ENCODE assay signal across 18 cellular contexts in genomic region chr10:28120795-28121194, GRCh38.
"Had no signal": no experiment of that assay in that cellular context is flagged by ENCODE, and none has a peak within 500 bp of the region (broad histone marks: within the 10 kb centered on the region; RNA-seq: fewer than 3 reads in every experiment).

No MANE protein-coding gene starts in this region.

- H3K9me3 Mint-ChIP-seq: stimulated activated memory B cell treated with anti-CD40 and anti-IgM and Interleukin-4, amounts not matched to agents 10 μg/mL and 1 μg/mL and 100 μg/mL, for 72 hours had no signal

- H3K27me3 Mint-ChIP-seq: activated naive CD8-positive, alpha-beta T cell; stimulated activated memory B cell treated with anti-CD40 and anti-IgM and Interleukin-4, amounts not matched to agents 10 μg/mL and 1 μg/mL and 100 μg/mL, for 72 hours had no signal

- H3K4me3 ChIP-seq: ascending aorta, cardiac muscle cell, coronary artery, gastrocnemius medialis, skin epidermis had no signal

- H3K27ac ChIP-seq: ascending aorta, cardiac muscle cell, coronary artery, gastrocnemius medialis, skin epidermis, WERI-Rb-1 had no signal

- H3K27ac Mint-ChIP-seq: activated naive CD8-positive, alpha-beta T cell; stimulated activated memory B cell treated with anti-CD40 and anti-IgM and Interleukin-4, amounts not matched to agents 10 μg/mL and 1 μg/mL and 100 μg/mL, for 72 hours had no signal

- H3K9me3 ChIP-seq: ascending aorta, gastrocnemius medialis, SK-N-SH had no signal

- DNase-seq: activated CD4-positive, alpha-beta T cell treated with anti-CD3 and anti-CD28 coated beads for 4 hours; activated CD8-positive, alpha-beta memory T cell treated with anti-CD3 and anti-CD28 coated beads for 24 hours; activated effector memory CD4-positive, alpha-beta T cell treated with Interleukin-2 at 50 U/mL for 16 hours; activated T-cell treated with anti-CD3 and anti-CD28 coated beads for 4 hours; effector CD4-positive, alpha-beta T cell; gastrocnemius medialis; left ventricle myocardium superior; retina; SK-N-SH; T-helper 1 cell; trophoblast cell; WERI-Rb-1 had no signal

- H3K27me3 ChIP-seq: ascending aorta, cardiac muscle cell, gastrocnemius medialis had no signal

- H3K4me2 ChIP-seq: SK-N-SH had no signal

- H3K9ac ChIP-seq: SK-N-SH had no signal

- H3K4me3 Mint-ChIP-seq: activated naive CD8-positive, alpha-beta T cell; stimulated activated memory B cell treated with anti-CD40 and anti-IgM and Interleukin-4, amounts not matched to agents 10 μg/mL and 1 μg/mL and 100 μg/mL, for 72 hours had no signal

- H3K36me3 ChIP-seq: gastrocnemius medialis, WERI-Rb-1 had no signal

- ATAC-seq: gastrocnemius medialis; left ventricle myocardium superior; stimulated activated memory B cell treated with anti-CD40 and anti-IgM and Interleukin-4, amounts not matched to agents 10 μg/mL and 1 μg/mL and 100 μg/mL, for 72 hours had no signal

- H3K4me1 Mint-ChIP-seq: stimulated activated memory B cell treated with anti-CD40 and anti-IgM and Interleukin-4, amounts not matched to agents 10 μg/mL and 1 μg/mL and 100 μg/mL, for 72 hours had no signal
